9 cellular contexts compared by ENCODE assay signal in the genomic region with DNA sequence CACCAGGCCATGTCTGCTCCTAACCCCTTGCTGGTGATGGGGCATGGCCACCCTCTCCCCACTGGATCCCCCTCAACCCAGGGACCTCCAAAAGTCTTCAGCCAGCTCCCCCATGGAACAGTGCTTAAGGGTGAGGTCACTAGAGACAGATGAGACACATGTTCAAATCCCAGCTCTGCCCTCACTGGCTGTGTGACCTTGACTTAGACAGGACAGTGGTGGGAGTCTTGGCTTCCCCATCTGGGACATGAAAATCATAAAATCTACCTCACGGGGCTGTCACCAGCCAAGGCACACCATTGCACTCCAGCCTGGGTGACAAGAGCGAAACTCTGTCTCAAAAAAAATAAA. TPM values are rescaled to one million over a fixed set of nuclear protein-coding genes. Genes with fewer than 3 reads are reported as not detected.
DNase-seq lines count a peak whose midpoint lies in the region; ATAC-seq and TF ChIP-seq lines count a peak whose summit lies in the region.
"Had no signal": no experiment of that assay in that cellular context is flagged by ENCODE, and none has a peak within 500 bp of the region (broad histone marks: within the 10 kb centered on the region; RNA-seq: fewer than 3 reads in every experiment).

No MANE protein-coding gene starts in this region.

- H3K9me3 Mint-ChIP-seq in activated T-cell treated with anti-CD3 and anti-CD28 coated beads, Interleukin-2, amount 50 U/mL, for 24 hours = no peaks in the 10 kb centered on the region

- no peak for TF ChIP-seq EP300 in transverse colon (IDR thresholded peaks at IDR 0.05; ENCODE audit: low read depth)

- no peaks in the 10 kb centered on the region for H3K27me3 ChIP-seq in SJCRH30
- H3K27me3 ChIP-seq in left lung = no peaks in the 10 kb centered on the region
- H3K27me3 ChIP-seq in transverse colon = no peaks in the 10 kb centered on the region

- intact Hi-C loops in left lung (cut with DNase I) (no loop called here), transverse colon (cut with DNase I; ENCODE audit: low total_unique reads) (no loop called here)

- peak overlapping the region; percentile 76 for H3K4me3 Mint-ChIP-seq in activated T-cell treated with anti-CD3 and anti-CD28 coated beads, Interleukin-2, amount 50 U/mL, for 24 hours

- no peak for DNase-seq in activated T-cell treated with anti-CD3 and anti-CD28 coated beads, Interleukin-2, amount 50 U/mL, for 24 hours
- DNase-seq in activated T-cell treated with anti-CD3 and anti-CD28 coated beads for 4 hours (no peak), SJCRH30 (no peak), left lung (no peak), transverse colon (no peak), NCI-H226 (no peak)
- DNase-seq: NCI-H526 had no signal

- no peak for TF ChIP-seq POLR2A in transverse colon (IDR thresholded peaks at IDR 0.05)

- H3K4me1 ChIP-seq in SJCRH30 = peaks cover 18% of the 10 kb centered on the region
- peaks cover 6 to 44% of the 10 kb centered on the region in 2 donors for H3K4me1 ChIP-seq in left lung
- peaks cover 5 to 46% (median 12%) of the 10 kb centered on the region in 4 donors for H3K4me1 ChIP-seq in transverse colon

- ATAC-seq in left lung = no peak
- no peak for ATAC-seq in GM19463 (IDR thresholded peaks at IDR 0.05; ENCODE audit: unreplicated experiment)
- ATAC-seq in HG03432 (IDR thresholded peaks at IDR 0.05; ENCODE audit: unreplicated experiment) = no peak

- H3K27ac ChIP-seq in SJCRH30 (peak overlapping the region; percentile 55), left lung (peak overlapping the region; percentile 26 to 39), transverse colon (peak overlapping the region; percentile 25 to 64 (median 44))

- no peak overlapping the region for H3K4me3 ChIP-seq in SJCRH30
- H3K4me3 ChIP-seq in left lung = no peak overlapping the region
- no peak overlapping the region for H3K4me3 ChIP-seq in transverse colon

- no peak for TF ChIP-seq CTCF in left lung (IDR thresholded peaks at IDR 0.05)
- TF ChIP-seq CTCF in transverse colon (IDR thresholded peaks at IDR 0.05) = no peak

- no peaks in the 10 kb centered on the region for H3K9me3 ChIP-seq in SJCRH30 (replicated peaks)
- H3K9me3 ChIP-seq in left lung = no peaks in the 10 kb centered on the region
- H3K9me3 ChIP-seq in transverse colon = no peaks in the 10 kb centered on the region

- in situ Hi-C loops in transverse colon (cut with MboI; ENCODE audit: low pct_ligation_motif_present in 1 of 4, low pct_unique_long_range_greater_than_20kb in 1 of 4, low sequenced_read_pairs in 3 of 4) = no loop called here

- peaks cover 89% of the 10 kb centered on the region for H3K36me3 Mint-ChIP-seq in activated T-cell treated with anti-CD3 and anti-CD28 coated beads, Interleukin-2, amount 50 U/mL, for 24 hours (ENCODE audit: low read depth)

- peak overlapping the region; percentile 99 for H3K27ac Mint-ChIP-seq in activated T-cell treated with anti-CD3 and anti-CD28 coated beads, Interleukin-2, amount 50 U/mL, for 24 hours

- H3K27me3 Mint-ChIP-seq in activated T-cell treated with anti-CD3 and anti-CD28 coated beads, Interleukin-2, amount 50 U/mL, for 24 hours = no peaks in the 10 kb centered on the region

- no peaks in the 10 kb centered on the region for H3K36me3 ChIP-seq in SJCRH30
- H3K36me3 ChIP-seq in left lung = peaks cover 0 to 37% of the 10 kb centered on the region in 2 donors
- no peaks in the 10 kb centered on the region for H3K36me3 ChIP-seq in transverse colon

- 80 to 81% methylated on average over 2 of the region's 2 CpGs for WGBS in transverse colon (ENCODE audit: low coverage in 1 of 2), 2 donors

- H3K4me1 Mint-ChIP-seq in activated T-cell treated with anti-CD3 and anti-CD28 coated beads, Interleukin-2, amount 50 U/mL, for 24 hours (ENCODE audit: low read depth) = peaks cover 72% of the 10 kb centered on the region

RNA-seq across cellular contexts. Expression of a gene that starts 10.9 kb away (rescaled TPM):
- 2.8 and 5.2 TPM in 2 replicates for total RNA-seq in SJCRH30 (2014; rRNA removed; shearing (Covaris generic))
- 10 to 100 TPM; 37.6 to 48.3 TPM for total RNA-seq in left lung
- 100 to 1,000 TPM in 3 of 4 donors, 10 to 100 TPM in 1; 14.9 to 251 (median 150) TPM for total RNA-seq in transverse colon

RNA-seq across cellular contexts. Expression of a gene that starts 21.2 kb away (rescaled TPM):
- 3.2 and 3.8 TPM in 2 replicates for total RNA-seq in SJCRH30 (2014; rRNA removed; shearing (Covaris generic))
- total RNA-seq in left lung = 10 to 100 TPM; 18.9 to 23.4 TPM
- total RNA-seq in transverse colon = 10 to 100 TPM; 13.4 to 39.6 (median 15.2) TPM
